30 cellular contexts compared by ENCODE assay signal in the genomic region with DNA sequence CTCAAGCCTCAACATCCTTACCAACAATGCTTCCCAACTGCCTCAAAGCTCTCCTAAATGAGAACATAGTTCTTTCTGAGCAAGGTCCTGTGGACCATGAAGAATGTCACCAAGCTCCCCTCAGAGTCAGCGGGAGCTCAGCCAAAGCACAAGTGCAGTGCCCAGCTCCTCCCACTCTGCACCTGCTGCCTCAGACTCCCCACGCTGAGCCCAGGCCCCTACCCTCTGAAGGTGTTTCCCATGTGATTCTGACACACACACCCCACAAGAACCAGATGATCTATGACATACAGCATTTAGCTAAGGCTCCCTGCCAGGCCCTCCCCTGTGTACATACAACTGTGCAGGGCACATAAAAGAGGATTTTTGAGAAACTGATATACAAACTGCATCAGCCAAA. TPM values are rescaled to one million over a fixed set of nuclear protein-coding genes. Genes with fewer than 3 reads are reported as not detected.
A peak's percentile ranks its signal among the peaks of the same experiment; 100 is the strongest.
DNase-seq lines count a peak whose midpoint lies in the region; ATAC-seq and TF ChIP-seq lines count a peak whose summit lies in the region.
"Had no signal": no experiment of that assay in that cellular context is flagged by ENCODE, and none has a peak within 500 bp of the region (broad histone marks: within the 10 kb centered on the region; RNA-seq: fewer than 3 reads in every experiment).

No MANE protein-coding gene starts in this region.

- no peak overlapping the region for H3K4me3 Mint-ChIP-seq in neural progenitor cell
- H3K4me3 Mint-ChIP-seq: activated B cell treated with CpG ODN at 0.5 μM for 24 hours; activated naive CD8-positive, alpha-beta T cell; activated T-cell treated with anti-CD3 and anti-CD28 coated beads, Interleukin-2, amount 50 U/mL, for 24 hours; endodermal cell; natural killer cell treated with Interleukin-12 subunit alpha and Interleukin-12 subunit beta and Interleukin-15 and Interleukin-18, amount 100 ng/mL, for 72 hours; stimulated activated naive CD8-positive, alpha-beta T cell treated with anti-CD3 and anti-CD28 coated beads, Interleukin-15, amount 100 ng/mL, for 72 hours; T-helper 1 cell treated with Interleukin-12 subunit alpha and Interleukin-12 subunit beta and Interleukin-4 antibody, amounts not matched to agents 30 μg/mL and 1 μg/mL, for 36 hours had no signal

- no peaks in the 10 kb centered on the region for H3K79me2 ChIP-seq in neural progenitor cell (ENCODE audit: low read depth)

- H3K36me3 ChIP-seq in neural progenitor cell: no peaks in the 10 kb centered on the region
- H3K36me3 ChIP-seq: cardiac muscle cell, ovary had no signal

- no peaks in the 10 kb centered on the region for H3K27me3 ChIP-seq in neural progenitor cell
- H3K27me3 ChIP-seq: ascending aorta, cardiac muscle cell, ovary had no signal

- DNase-seq in NCI-H1417 (lab: John Stamatoyannopoulos, UW): peak in 2 of 3 experiments; percentile 4 to 31
- no peak for DNase-seq in NCI-H1417 treated with DMSO at 0.1 percent for 48 hours (lab: John Stamatoyannopoulos, UW)
- peak; percentile 22 for DNase-seq in NCI-H1092 (lab: John Stamatoyannopoulos, UW)
- peak in 4 of 61 donors; percentile 10 to 43 (median 17) for DNase-seq in caudate nucleus (lab: John Stamatoyannopoulos, UW)
- DNase-seq in neural progenitor cell (ENCODE audit: low spot score): no peak
- DNase-seq in LoVo (ENCODE audit: low spot score): no peak
- DNase-seq in stimulated activated CD4-positive, alpha-beta T cell treated with anti-CD3 and anti-CD28 coated beads, Interleukin-4, amount 100 ng/mL, for 4 hours: no peak
- DNase-seq: 8988T; activated B cell treated with CpG ODN at 0.5 μM for 24 hours; activated effector memory CD4-positive, alpha-beta T cell treated with anti-CD3 and anti-CD28 coated beads, Interleukin-2, amount 50 U/mL, for 16 hours; activated T-cell treated with anti-CD3 and anti-CD28 coated beads, Interleukin-2, amount 50 U/mL, for 24 hours; GF-D8; GOT3; NCI-H1105; NCI-H1930; NCI-H774; stimulated activated CD4-positive, alpha-beta T cell treated with anti-CD3 and anti-CD28 coated beads, Interleukin-1b, Interleukin-23, amount 100 ng/mL, for 48 hours had no signal

- H3K9ac ChIP-seq in neural progenitor cell: no peak overlapping the region

- no peaks in the 10 kb centered on the region for H3K9me3 Mint-ChIP-seq in neural progenitor cell
- H3K9me3 Mint-ChIP-seq: activated B cell treated with CpG ODN at 0.5 μM for 24 hours; activated T-cell treated with anti-CD3 and anti-CD28 coated beads, Interleukin-2, amount 50 U/mL, for 24 hours; endodermal cell; natural killer cell treated with Interleukin-12 subunit alpha and Interleukin-12 subunit beta and Interleukin-15 and Interleukin-18, amount 100 ng/mL, for 72 hours; stimulated activated naive CD8-positive, alpha-beta T cell treated with anti-CD3 and anti-CD28 coated beads, Interleukin-15, amount 100 ng/mL, for 72 hours; T-helper 1 cell treated with Interleukin-12 subunit alpha and Interleukin-12 subunit beta and Interleukin-4 antibody, amounts not matched to agents 30 μg/mL and 1 μg/mL, for 36 hours had no signal

- TF ChIP-seq CTCF in neural progenitor cell (IDR thresholded peaks at IDR 0.05): no peak

- H3K4me1 Mint-ChIP-seq in neural progenitor cell: peaks cover 13% of the 10 kb centered on the region
- H3K4me1 Mint-ChIP-seq: stimulated activated naive CD8-positive, alpha-beta T cell treated with anti-CD3 and anti-CD28 coated beads, Interleukin-15, amount 100 ng/mL, for 72 hours had no signal

- H2AFZ ChIP-seq in neural progenitor cell (replicated peaks): no peak overlapping the region

- H3K27ac ChIP-seq in caudate nucleus (ENCODE audit: low read depth, low read length): peak overlapping the region; percentile 46
- no peak overlapping the region for H3K27ac ChIP-seq in neural progenitor cell
- H3K27ac ChIP-seq: ascending aorta, C4-2B, cardiac muscle cell, ovary, thoracic aorta had no signal

- peak overlapping the region; percentile 53 for H3K27ac Mint-ChIP-seq in neural progenitor cell
- H3K27ac Mint-ChIP-seq: activated B cell treated with CpG ODN at 0.5 μM for 24 hours; activated naive CD8-positive, alpha-beta T cell; activated T-cell treated with anti-CD3 and anti-CD28 coated beads, Interleukin-2, amount 50 U/mL, for 24 hours; endodermal cell; natural killer cell treated with Interleukin-12 subunit alpha and Interleukin-12 subunit beta and Interleukin-15 and Interleukin-18, amount 100 ng/mL, for 72 hours; stimulated activated naive CD8-positive, alpha-beta T cell treated with anti-CD3 and anti-CD28 coated beads, Interleukin-15, amount 100 ng/mL, for 72 hours; T-helper 1 cell treated with Interleukin-12 subunit alpha and Interleukin-12 subunit beta and Interleukin-4 antibody, amounts not matched to agents 30 μg/mL and 1 μg/mL, for 36 hours had no signal

- no peaks in the 10 kb centered on the region for H3K27me3 Mint-ChIP-seq in neural progenitor cell (ENCODE audit: insufficient read depth, low read depth)
- H3K27me3 Mint-ChIP-seq: activated B cell treated with CpG ODN at 0.5 μM for 24 hours; activated naive CD8-positive, alpha-beta T cell; activated T-cell treated with anti-CD3 and anti-CD28 coated beads, Interleukin-2, amount 50 U/mL, for 24 hours; natural killer cell treated with Interleukin-12 subunit alpha and Interleukin-12 subunit beta and Interleukin-15 and Interleukin-18, amount 100 ng/mL, for 72 hours; stimulated activated naive CD8-positive, alpha-beta T cell treated with anti-CD3 and anti-CD28 coated beads, Interleukin-15, amount 100 ng/mL, for 72 hours had no signal

- no peak for ATAC-seq in GM21381 (IDR thresholded peaks at IDR 0.05; ENCODE audit: unreplicated experiment)

- H3K36me3 Mint-ChIP-seq in neural progenitor cell: peaks cover 14% of the 10 kb centered on the region

- no peak overlapping the region for H3K4me3 ChIP-seq in neural progenitor cell
- H3K4me3 ChIP-seq: ascending aorta, cardiac muscle cell, K562, ovary, thoracic aorta had no signal

- H3K4me2 ChIP-seq in neural progenitor cell: no peak overlapping the region

- H3F3A ChIP-seq in neural progenitor cell (ENCODE audit: low read depth): no peaks in the 10 kb centered on the region

- peaks cover 4% of the 10 kb centered on the region for H4K20me1 ChIP-seq in neural progenitor cell (ENCODE audit: low read depth)

- peaks cover 6% of the 10 kb centered on the region for H3K4me1 ChIP-seq in neural progenitor cell
- H3K4me1 ChIP-seq: Caco-2 had no signal

- H3K9me3 ChIP-seq in neural progenitor cell (ENCODE audit: low read depth): no peaks in the 10 kb centered on the region
- H3K9me3 ChIP-seq: ascending aorta, Caco-2, ovary, thoracic aorta had no signal

RNA-seq across cellular contexts. Expression of a gene that starts 19.2 kb away (rescaled TPM):
- 8.5 and 10.5 TPM in 2 replicates for total RNA-seq in neural progenitor cell (ENCODE audit: low replicate concordance)

Comparison
In these comparisons a context has a peak if more than half of its experiments do, and no peak if none do; other contexts are left out.
1. DNase-seq: peak in NCI-H1417 (2 of 3) and NCI-H1092 (single experiment); none in NCI-H1417 treated with DMSO at 0.1 percent for 48 hours (single experiment), neural progenitor cell (single experiment), LoVo (single experiment) and stimulated activated CD4-positive, alpha-beta T cell treated with anti-CD3 and anti-CD28 coated beads, Interleukin-4, amount 100 ng/mL, for 4 hours (0 of 2).